In genomic region chr1:25701030-25701785, GRCh38 we compare ENCODE assay signal across 17 cellular contexts.
DNase-seq lines count a peak whose midpoint lies in the region; ATAC-seq and TF ChIP-seq lines count a peak whose summit lies in the region.
"Had no signal": no experiment of that assay in that cellular context is flagged by ENCODE, and none has a peak within 500 bp of the region (broad histone marks: within the 10 kb centered on the region; RNA-seq: fewer than 3 reads in every experiment).

No MANE protein-coding gene starts in this region.

- H3K27ac ChIP-seq in right atrium auricular region (peak overlapping the region; percentile 75 to 89), lung (ENCODE audit: low read depth in 1 of 2, low read length in 1 of 2) (peak overlapping the region; percentile 15 to 93), skin epidermis (peak overlapping the region in 13 of 21 experiments; percentile 4 to 84 (median 45))
- H3K27ac ChIP-seq: BLaER1 had no signal

- no peaks in the 10 kb centered on the region for H3K9me3 ChIP-seq in right atrium auricular region
- no peaks in the 10 kb centered on the region for H3K9me3 ChIP-seq in lung (ENCODE audit: control insufficient read depth in 2 of 2, insufficient read depth in 1 of 2, low read length in 1 of 2)
- H3K9me3 ChIP-seq: ascending aorta, BLaER1 had no signal

- TF ChIP-seq CTCF in right atrium auricular region (IDR thresholded peaks at IDR 0.05) (no peak), lung (IDR thresholded peaks at IDR 0.05; ENCODE audit: control extremely low read depth, extremely low read depth) (no peak)

- H3K4me1 ChIP-seq in right atrium auricular region (peaks cover 0 to 95% of the 10 kb centered on the region in 2 donors), lung (ENCODE audit: control insufficient read depth in 2 of 2, insufficient read depth in 2 of 2, low read length in 2 of 2) (peaks cover 8 to 24% of the 10 kb centered on the region in 2 donors)

- no peaks in the 10 kb centered on the region for H3K27me3 ChIP-seq in right atrium auricular region
- H3K27me3 ChIP-seq in lung (ENCODE audit: control insufficient read depth, insufficient read depth), result no peaks in the 10 kb centered on the region
- H3K27me3 ChIP-seq: ascending aorta, BLaER1, hepatocyte had no signal

- H3K4me3 ChIP-seq in right atrium auricular region, result no peak overlapping the region
- H3K4me3 ChIP-seq in lung, result no peak overlapping the region
- H3K4me3 ChIP-seq in skin epidermis, result no peak overlapping the region
- H3K4me3 ChIP-seq: ascending aorta, BLaER1, hepatocyte had no signal

- 91 to 94% methylated on average over 9 of the region's 9 CpGs for WGBS in lung, 2 donors

- no peak for DNase-seq in right atrium auricular region (ENCODE audit: low spot score)
- no peak for DNase-seq in left cardiac atrium
- DNase-seq in lung (ENCODE audit: low spot score), result no peak
- no peak for DNase-seq in dermis blood vessel endothelial cell
- no peak for DNase-seq in NCI-H1048 (lab: John Stamatoyannopoulos, UW)
- DNase-seq: activated CD8-positive, alpha-beta T cell treated with anti-CD3 and anti-CD28 coated beads, Interleukin-2, amount 10 ng/mL, durations not matched to agents 7 days and 5 days; activated naive CD4-positive, alpha-beta T cell treated with anti-CD3 and anti-CD28 coated beads, Interleukin-2, amount 50 U/mL, for 16 hours; HCEC 1CT; NCI-H510A; stimulated activated CD4-positive, alpha-beta T cell treated with anti-CD3 and anti-CD28 coated beads, Interleukin-1b, Interleukin-23, amount 100 ng/mL, for 48 hours had no signal

- H3K36me3 ChIP-seq in right atrium auricular region (no peaks in the 10 kb centered on the region), lung (ENCODE audit: control insufficient read depth in 2 of 2, insufficient read depth in 2 of 2, low read length in 2 of 2) (no peaks in the 10 kb centered on the region)
- H3K36me3 ChIP-seq: ascending aorta, BLaER1 had no signal

- intact Hi-C loops in left cardiac atrium (cut with DNase I), result no loop called here

- no peak for ATAC-seq in left cardiac atrium
- no peak for ATAC-seq in lung (ENCODE audit: insufficient read depth, low FRiP score)
- ATAC-seq in HG02759 (IDR thresholded peaks at IDR 0.05; ENCODE audit: unreplicated experiment), result no peak
- ATAC-seq in HG03108 (IDR thresholded peaks at IDR 0.05; ENCODE audit: unreplicated experiment), result no peak
- ATAC-seq: activated CD8-positive, alpha-beta T cell treated with anti-CD3 and anti-CD28 coated beads, Interleukin-2, amount 10 ng/mL, durations not matched to agents 7 days and 5 days; stimulated activated memory B cell treated with anti-CD40 and anti-IgM and Interleukin-4, amounts not matched to agents 10 μg/mL and 1 μg/mL and 100 μg/mL, for 72 hours had no signal
